ENCODE assay signal across 8 cellular contexts in genomic region chr19:34365463-34366401, GRCh38. TPM values are rescaled to one million over a fixed set of nuclear protein-coding genes. Genes with fewer than 3 reads are reported as not detected.
DNase-seq lines count a peak whose midpoint lies in the region; ATAC-seq and TF ChIP-seq lines count a peak whose summit lies in the region.

No MANE protein-coding gene starts in this region.

- no peak overlapping the region for H2BK15ac ChIP-seq in mesendoderm (replicated peaks; ENCODE audit: low read depth)

- DNase-seq in NCI-H510A treated with DMSO at 0.1 percent for 48 hours (lab: John Stamatoyannopoulos, UW) (peak; percentile 14), NCI-H510A (lab: John Stamatoyannopoulos, UW) (no peak), UCSD-AML1 (lab: John Stamatoyannopoulos, UW; ENCODE audit: unreplicated experiment) (peak; percentile 26), endodermal cell (peak; percentile 72), mesendoderm (peak; percentile 51), thyroid gland (peak; percentile 54 to 57), NCI-H774 (lab: John Stamatoyannopoulos, UW) (no peak)

- peak; percentile 25 for ATAC-seq in HG03521 (IDR thresholded peaks at IDR 0.05; ENCODE audit: unreplicated experiment)

- peak overlapping the region; percentile 93 for H3K56ac ChIP-seq in mesendoderm (ENCODE audit: low read length)

- H2BK120ac ChIP-seq in mesendoderm (ENCODE audit: low read depth, low read length), result no peak overlapping the region

- peak overlapping the region; percentile 89 for H3K23ac ChIP-seq in mesendoderm (ENCODE audit: low read length)

- peaks cover 17% of the 10 kb centered on the region for H3K4me1 Mint-ChIP-seq in endodermal cell

- H3K9me3 Mint-ChIP-seq in endodermal cell, result no peaks in the 10 kb centered on the region

- no peak overlapping the region for H2BK5ac ChIP-seq in mesendoderm (ENCODE audit: low read length)

- peak overlapping the region; percentile 88 for H3K4me2 ChIP-seq in mesendoderm (ENCODE audit: low read length)

- TF ChIP-seq CTCF in endodermal cell (conservative IDR thresholded peaks at IDR 0.05), result no peak
- no peak for TF ChIP-seq CTCF in thyroid gland (IDR thresholded peaks at IDR 0.05)

- H3K27ac ChIP-seq in endodermal cell (ENCODE audit: low read depth, low read length) (no peak overlapping the region), mesendoderm (ENCODE audit: low read depth, low read length) (no peak overlapping the region), thyroid gland (peak overlapping the region; percentile 54 to 76 (median 64))

- H3K4ac ChIP-seq in mesendoderm (ENCODE audit: low read depth, low read length), result peak overlapping the region; percentile 87

- 11 to 21% methylated on average over 20 to 45 of the region's 45 CpGs for WGBS in endodermal cell (ENCODE audit: insufficient coverage in 1 of 2, insufficient read length in 1 of 2), 2 experiments
- no CpG with 5 or more reads among the region's 45 CpGs for WGBS in mesendoderm (ENCODE audit: extremely low coverage, insufficient coverage, low lambda C conversion rate)
- 2 to 10% methylated on average over 17 to 36 of the region's 45 CpGs for WGBS in thyroid gland, 2 donors

- H3K4me3 Mint-ChIP-seq in endodermal cell, result peak overlapping the region; percentile 85

- no peak overlapping the region for H2AK5ac ChIP-seq in mesendoderm (ENCODE audit: low read length)

- no peak overlapping the region for H4K8ac ChIP-seq in mesendoderm (ENCODE audit: low read depth, low read length)

- intact Hi-C loops in thyroid gland (cut with DNase I), result no loop called here

- H3K27me3 ChIP-seq in endodermal cell (ENCODE audit: control insufficient read depth, insufficient read depth, low read length, poor library complexity, severe bottlenecking), result no peaks in the 10 kb centered on the region
- H3K27me3 ChIP-seq in mesendoderm (ENCODE audit: insufficient read depth, low read length, poor library complexity), result no peaks in the 10 kb centered on the region
- H3K27me3 ChIP-seq in thyroid gland, result no peaks in the 10 kb centered on the region

- H3K4me1 ChIP-seq in endodermal cell (ENCODE audit: control insufficient read depth, insufficient read depth, low read length), result no peaks in the 10 kb centered on the region
- peaks cover 5% of the 10 kb centered on the region for H3K4me1 ChIP-seq in mesendoderm (ENCODE audit: control insufficient read depth, low read depth, low read length)
- H3K4me1 ChIP-seq in thyroid gland, result peaks cover 13% of the 10 kb centered on the region in 2 donors

- H3K79me2 ChIP-seq in mesendoderm (ENCODE audit: control insufficient read depth, insufficient read depth, low read length), result peaks cover 8% of the 10 kb centered on the region

- H4K5ac ChIP-seq in mesendoderm (ENCODE audit: low read length), result no peak overlapping the region

- H3K27me3 Mint-ChIP-seq in endodermal cell (ENCODE audit: insufficient read depth), result peaks cover 3% of the 10 kb centered on the region

- peaks cover 10% of the 10 kb centered on the region for H3K79me1 ChIP-seq in mesendoderm (ENCODE audit: low read length)

- H3K18ac ChIP-seq in mesendoderm (ENCODE audit: low read length), result peak overlapping the region; percentile 96

- H3K36me3 Mint-ChIP-seq in endodermal cell (ENCODE audit: low read depth), result peaks cover 27% of the 10 kb centered on the region

- peak overlapping the region; percentile 91 for H3K4me3 ChIP-seq in endodermal cell (ENCODE audit: low read length)
- H3K4me3 ChIP-seq in mesendoderm (ENCODE audit: low read length), result peak overlapping the region; percentile 91
- H3K4me3 ChIP-seq in thyroid gland (replicated peaks in 1 of 3), result peak overlapping the region; percentile 42 to 99 (median 94)

- TF ChIP-seq POLR2A in thyroid gland (IDR thresholded peaks at IDR 0.05), result no peak

- H3K36me3 ChIP-seq in endodermal cell (ENCODE audit: control insufficient read depth, insufficient read depth, low read length) (peaks cover 29% of the 10 kb centered on the region), mesendoderm (ENCODE audit: control insufficient read depth, insufficient read depth, low read length) (peaks cover 7% of the 10 kb centered on the region), thyroid gland (peaks cover 25 to 31% of the 10 kb centered on the region in 2 donors)

- no peaks in the 10 kb centered on the region for H3K9me3 ChIP-seq in endodermal cell (ENCODE audit: control insufficient read depth, low read length)
- no peaks in the 10 kb centered on the region for H3K9me3 ChIP-seq in thyroid gland

- peak overlapping the region; percentile 44 for H3K27ac Mint-ChIP-seq in endodermal cell

- H3K9ac ChIP-seq in endodermal cell (ENCODE audit: extremely low read depth, low read length, poor library complexity, severe bottlenecking), result peak overlapping the region; percentile 47
- peak overlapping the region; percentile 91 for H3K9ac ChIP-seq in mesendoderm (ENCODE audit: low read length)

RNA-seq across cellular contexts. Expression of gene GPI, which starts 0.7 kb away (rescaled TPM):
- total RNA-seq in endodermal cell, result 100 to 1,000 TPM; 181 to 183 TPM
- polyA plus RNA-seq in endodermal cell (2013, experiment 1 of 2), result 139 TPM
- polyA plus RNA-seq in endodermal cell (2013, experiment 2 of 2), result 133 TPM
- polyA plus RNA-seq in mesendoderm (2013, experiment 1 of 2), result 123 TPM
- polyA plus RNA-seq in mesendoderm (2013, experiment 2 of 2), result 126 TPM
- 100 to 1,000 TPM; 118 to 446 (median 224) TPM for total RNA-seq in thyroid gland

RNA-seq across cellular contexts. Expression of gene PDCD2L, which starts 38.5 kb away (rescaled TPM):
- total RNA-seq in endodermal cell (10 to 100 TPM; 25.0 to 25.1 TPM), thyroid gland (10 to 100 TPM in 3 of 4 donors, 1 to 10 TPM in 1; 7.9 to 15.9 (median 11.8) TPM)
- 25.7 TPM for polyA plus RNA-seq in endodermal cell (2013, experiment 1 of 2)
- 15.5 TPM for polyA plus RNA-seq in endodermal cell (2013, experiment 2 of 2)
- polyA plus RNA-seq in mesendoderm (2013, experiment 1 of 2), result 72.4 TPM
- 67.4 TPM for polyA plus RNA-seq in mesendoderm (2013, experiment 2 of 2)

Comparison
In these comparisons a context has a peak if more than half of its experiments do, and no peak if none do; other contexts are left out.
1. DNase-seq: peak in NCI-H510A treated with DMSO at 0.1 percent for 48 hours (single experiment), UCSD-AML1 (single experiment), endodermal cell (single experiment), mesendoderm (single experiment) and thyroid gland (2 of 2); none in NCI-H510A (single experiment) and NCI-H774 (single experiment).
2. H3K27ac ChIP-seq: peak in thyroid gland (3 of 3); none in endodermal cell (single experiment) and mesendoderm (single experiment).
3. Peak in every context shown above with its lines, with median percentiles within 50 percentile points of each other: H3K4me3 ChIP-seq.